Comparison of ENCODE assay signal across 2 cellular contexts in genomic region chr3:58424613-58425012, GRCh38.
TF ChIP-seq lines count a peak whose summit lies in the region.

No MANE protein-coding gene starts in this region.

TF ChIP-seq in GM23338, 12 proteins besides CTCF, POLR2A, EP300 and RAD21 (continued from another document):
- no peak for TF ChIP-seq JUNB (IDR thresholded peaks at IDR 0.05; ENCODE audit: unreplicated experiment)
- no peak for TF ChIP-seq NANOG (IDR thresholded peaks at IDR 0.05; ENCODE audit: borderline replicate concordance)
- no peak for TF ChIP-seq ZNF462 (CRISPR knock-in tag; IDR thresholded peaks at IDR 0.05)
- 0 out of 2 replicates have a peak, but pooled peaks have one; percentile 10 for TF ChIP-seq POLR2AphosphoS5 (IDR thresholded peaks at IDR 0.05; ENCODE audit: low read depth)

TF ChIP-seq in IMR-90, 13 proteins besides CTCF, POLR2A, EP300 and RAD21 (continued from another document):
- TF ChIP-seq ELK1 (IDR thresholded peaks at IDR 0.05; ENCODE audit: borderline replicate concordance, low read depth, low read length), result no peak
- TF ChIP-seq SMC3 (IDR thresholded peaks at IDR 0.05; ENCODE audit: low read depth, low read length), result no peak
- TF ChIP-seq RCOR1 (IDR thresholded peaks at IDR 0.05; ENCODE audit: insufficient replicate concordance, low read length), result no peak
